15 cellular contexts compared by ENCODE assay signal in the genomic region with DNA sequence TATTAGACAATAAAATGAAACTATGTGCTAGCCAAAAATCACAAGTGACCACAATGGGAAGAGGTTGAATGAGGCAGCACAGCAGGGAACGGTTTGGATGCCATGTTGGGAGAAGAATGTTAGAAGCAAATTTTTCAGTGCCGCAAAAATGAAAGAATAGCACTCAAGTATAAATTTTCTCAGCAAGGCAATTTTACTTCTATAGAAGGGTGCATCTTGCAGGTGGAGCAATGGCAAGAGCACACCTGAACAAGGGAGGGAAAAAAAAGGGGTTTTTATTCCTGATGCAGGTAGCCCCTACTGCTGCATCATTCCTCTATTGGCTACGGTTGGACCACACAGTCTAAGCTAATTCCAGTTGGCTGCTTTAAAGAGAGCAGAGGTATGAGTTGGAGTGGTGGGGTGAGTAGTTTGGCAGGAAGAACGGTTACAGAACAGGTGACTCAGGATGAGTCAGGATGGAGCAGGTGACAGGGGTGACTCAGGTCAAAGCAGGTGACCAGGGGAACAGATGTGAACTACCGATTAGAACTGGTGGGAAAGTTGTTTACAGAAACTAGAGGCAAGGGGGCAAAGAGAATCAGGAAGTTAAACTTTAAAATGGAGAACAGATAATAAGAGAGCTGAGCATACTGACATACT.
"Had no signal": no experiment of that assay in that cellular context is flagged by ENCODE, and none has a peak within 500 bp of the region (broad histone marks: within the 10 kb centered on the region; RNA-seq: fewer than 3 reads in every experiment).

No MANE protein-coding gene starts in this region.

- DNase-seq: activated effector memory CD4-positive, alpha-beta T cell treated with anti-CD3 and anti-CD28 coated beads, Interleukin-2, amount 50 U/mL, for 16 hours; activated T-cell treated with anti-CD3 and anti-CD28 coated beads, Interleukin-2, amount 50 U/mL, for 1 hour; amygdala; brain microvascular endothelial cell; dermis blood vessel endothelial cell; esophagus squamous epithelium; foreskin melanocyte; heart left ventricle; left ventricle myocardium inferior; mesenchymal stem cell; stimulated activated CD4-positive, alpha-beta T cell treated with anti-CD3 and anti-CD28 coated beads, Interleukin-4, amount 100 ng/mL, for 24 hours; T-helper 2 cell had no signal

- H3K36me3 ChIP-seq: brain microvascular endothelial cell, esophagus squamous epithelium, heart left ventricle, left ventricle myocardium inferior had no signal

- H3K4me3 ChIP-seq: esophagus squamous epithelium, heart left ventricle, left ventricle myocardium inferior had no signal

- H3K27me3 Mint-ChIP-seq: activated naive CD8-positive, alpha-beta T cell had no signal

- H3K36me3 Mint-ChIP-seq: activated naive CD8-positive, alpha-beta T cell had no signal

- ATAC-seq: heart left ventricle had no signal

- H3K27me3 ChIP-seq: brain microvascular endothelial cell, esophagus squamous epithelium, heart left ventricle had no signal

- H3K4me3 Mint-ChIP-seq: activated naive CD8-positive, alpha-beta T cell; stimulated activated naive CD8-positive, alpha-beta T cell treated with anti-CD3 and anti-CD28 coated beads, Interleukin-15, Interleukin-2, amounts not matched to agents 100 ng/mL and 50 ng/mL, for 24 hours had no signal

- H3K27ac Mint-ChIP-seq: activated naive CD8-positive, alpha-beta T cell; stimulated activated naive CD8-positive, alpha-beta T cell treated with anti-CD3 and anti-CD28 coated beads, Interleukin-15, Interleukin-2, amounts not matched to agents 100 ng/mL and 50 ng/mL, for 24 hours had no signal

- FAIRE-seq: keratinocyte had no signal
